22 cellular contexts compared by ENCODE assay signal in genomic region chr3:127029521-127030327, GRCh38. TPM values are rescaled to one million over a fixed set of nuclear protein-coding genes. Genes with fewer than 3 reads are reported as not detected.
DNase-seq lines count a peak whose midpoint lies in the region; ATAC-seq, FAIRE-seq and TF ChIP-seq lines count a peak whose summit lies in the region.
"Had no signal": no experiment of that assay in that cellular context is flagged by ENCODE, and none has a peak within 500 bp of the region (broad histone marks: within the 10 kb centered on the region; RNA-seq: fewer than 3 reads in every experiment).

No MANE protein-coding gene starts in this region.

- H3K27me3 ChIP-seq in mammary epithelial cell (ENCODE audit: insufficient read depth, low read length): no peaks in the 10 kb centered on the region
- H3K27me3 ChIP-seq in breast epithelium: no peaks in the 10 kb centered on the region
- no peaks in the 10 kb centered on the region for H3K27me3 ChIP-seq in IMR-90 (ENCODE audit: control insufficient read depth, insufficient read depth, low read length)
- H3K27me3 ChIP-seq in endothelial cell of umbilical vein (ENCODE audit: control insufficient read depth in 2 of 2, insufficient read depth in 2 of 2, low read length in 2 of 2): no peaks in the 10 kb centered on the region
- H3K27me3 ChIP-seq: BLaER1 had no signal

- dilution Hi-C loops in mammary epithelial cell (cut with HindIII; ENCODE audit: low sequenced_read_pairs): no loop called here
- dilution Hi-C loops in IMR-90 (cut with HindIII; ENCODE audit: low sequenced_read_pairs, unreplicated experiment): no loop called here
- dilution Hi-C loops in endothelial cell of umbilical vein (cut with MboI; ENCODE audit: extremely low pct_ligation_motif_present, low sequenced_read_pairs): no loop called here

- H3K27ac ChIP-seq in mammary epithelial cell (ENCODE audit: insufficient read depth, low read depth, low read length) (no peak overlapping the region), breast epithelium (no peak overlapping the region), IMR-90 (ENCODE audit: insufficient read depth, low read length) (no peak overlapping the region), endothelial cell of umbilical vein (ENCODE audit: insufficient read depth, low read depth, low read length) (no peak overlapping the region)
- H3K27ac ChIP-seq: 22Rv1, BLaER1, C4-2B, GM23248 had no signal

- H3K9me1 ChIP-seq in IMR-90 (ENCODE audit: insufficient read depth, low read length) (no peaks in the 10 kb centered on the region; the same call in 1 of the 2 replicates), endothelial cell of umbilical vein (replicated peaks; ENCODE audit: control insufficient read depth, extremely low read depth, insufficient read depth, low read length) (no peaks in the 10 kb centered on the region)

- H2AK5ac ChIP-seq in IMR-90 (ENCODE audit: low read depth, low read length): no peak overlapping the region

- BruUV-seq in mammary epithelial cell (replicated peaks; lab: Mats Ljungman, UMichigan): TSS peak; percentile 5
- BruUV-seq in IMR-90 (replicated peaks; lab: Mats Ljungman, UMichigan): no TSS peak
- BruUV-seq in endothelial cell of umbilical vein (replicated peaks; lab: Mats Ljungman, UMichigan): TSS peak; percentile 9

- no peak overlapping the region for H2BK120ac ChIP-seq in IMR-90 (ENCODE audit: low read depth, low read length)

- no peak overlapping the region for H3K23ac ChIP-seq in IMR-90 (ENCODE audit: low read depth, low read length)

- H3K14ac ChIP-seq in IMR-90 (replicated peaks; ENCODE audit: low read depth, low read length): no peak overlapping the region

- H3K18ac ChIP-seq in IMR-90 (ENCODE audit: low read depth, low read length): no peak overlapping the region

- intact Hi-C loops in mammary epithelial cell (cut with micrococcal nuclease) (no loop called here), breast epithelium (cut with DNase I; ENCODE audit: low total_unique reads) (no loop called here), IMR-90 (cut with micrococcal nuclease) (no loop called here), endothelial cell of umbilical vein (cut with micrococcal nuclease) (no loop called here)

- no peak overlapping the region for H4K8ac ChIP-seq in IMR-90 (ENCODE audit: low read depth in 2 of 2, low read length in 2 of 2)

- no peaks in the 10 kb centered on the region for H3K4me1 ChIP-seq in mammary epithelial cell (ENCODE audit: insufficient read depth, low read length)
- H3K4me1 ChIP-seq in breast epithelium: no peaks in the 10 kb centered on the region
- peaks cover 7% of the 10 kb centered on the region; the same call in 1 of the 2 replicates for H3K4me1 ChIP-seq in IMR-90 (ENCODE audit: control insufficient read depth, insufficient read depth, low read length)
- no peaks in the 10 kb centered on the region for H3K4me1 ChIP-seq in endothelial cell of umbilical vein (ENCODE audit: control insufficient read depth, extremely low read depth, insufficient read depth, low read length)
- H3K4me1 ChIP-seq: Caco-2 had no signal

- H2BK5ac ChIP-seq in IMR-90 (ENCODE audit: low read depth, low read length, poor library complexity, severe bottlenecking): no peak overlapping the region

- no peak overlapping the region for H2BK15ac ChIP-seq in IMR-90 (ENCODE audit: low read depth, low read length)

- H4K5ac ChIP-seq in IMR-90 (ENCODE audit: low read depth, low read length): no peak overlapping the region

- no peaks in the 10 kb centered on the region for H3K79me1 ChIP-seq in IMR-90 (ENCODE audit: low read depth in 1 of 2, low read length in 2 of 2)

- no peak for FAIRE-seq in endothelial cell of umbilical vein (lab: Jason Lieb, UNC)
- FAIRE-seq: A204.1, GM12878, GM19239, H1 had no signal

- no peak overlapping the region for H3K4ac ChIP-seq in IMR-90 (ENCODE audit: low read depth, low read length)

- DNase-seq in mammary epithelial cell (no peak), breast epithelium (ENCODE audit: low spot score in 2 of 2) (no peak), IMR-90 (no peak), endothelial cell of umbilical vein (ENCODE audit: low read depth, low spot score) (no peak)
- no peak for DNase-seq in activated CD4-positive, alpha-beta T cell treated with anti-CD3 and anti-CD28 coated beads for 4 hours
- DNase-seq: Caco-2; CD4-positive, CD25-positive, alpha-beta regulatory T cell; CD8-positive, alpha-beta T cell; DMS79; EL; GDM1; GM23248; H7; HCEC 1CT had no signal

- no peak for TF ChIP-seq RAD21 in IMR-90 (IDR thresholded peaks at IDR 0.05; ENCODE audit: low read length)

- peak overlapping the region; percentile 20 for H2AK9ac ChIP-seq in IMR-90 (replicated peaks; ENCODE audit: low read depth, low read length, poor library complexity)

- H3K4me3 ChIP-seq in mammary epithelial cell (replicated peaks in 1 of 3; ENCODE audit: insufficient read depth in 1 of 3, low read depth in 2 of 3, low read length in 3 of 3) (no peak overlapping the region), breast epithelium (no peak overlapping the region), IMR-90 (ENCODE audit: insufficient read depth, low read depth, low read length) (no peak overlapping the region), endothelial cell of umbilical vein (replicated peaks in 1 of 3; ENCODE audit: insufficient read depth in 1 of 3, low read depth in 1 of 3, low read length in 3 of 3) (no peak overlapping the region)
- H3K4me3 ChIP-seq: BLaER1, GM12878, GM23248 had no signal

- H3K9ac ChIP-seq in mammary epithelial cell (ENCODE audit: insufficient read depth, low read length): no peak overlapping the region
- no peak overlapping the region for H3K9ac ChIP-seq in IMR-90 (ENCODE audit: low read depth, low read length)
- no peak overlapping the region for H3K9ac ChIP-seq in endothelial cell of umbilical vein (replicated peaks; ENCODE audit: extremely low read depth, insufficient read depth, low read length)
- H3K9ac ChIP-seq: BLaER1, GM23248 had no signal

- peaks cover 15% of the 10 kb centered on the region for H3K79me2 ChIP-seq in mammary epithelial cell (ENCODE audit: insufficient read depth, low read length)
- no peaks in the 10 kb centered on the region for H3K79me2 ChIP-seq in endothelial cell of umbilical vein (ENCODE audit: control insufficient read depth, insufficient read depth, low read length)

- ATAC-seq in IMR-90 (ENCODE audit: low read depth): no peak
- ATAC-seq in HG03025 (IDR thresholded peaks at IDR 0.05; ENCODE audit: low FRiP score, unreplicated experiment): no peak
- ATAC-seq: CD8-positive, alpha-beta T cell; GM12878 had no signal

- POLR2A ChIA-PET in IMR-90 (lab: Charles Lee; ENCODE audit: unreplicated experiment) (no interaction called here), endothelial cell of umbilical vein (lab: Charles Lee) (no interaction called here)

- WGBS in mammary epithelial cell (ENCODE audit: low coverage, missing lambda C conversion rate): 97% methylated on average over 19 of the region's 44 CpGs
- 97% methylated on average over 26 of the region's 44 CpGs; no CpG with 5 or more reads in 1 of the 2 experiments for WGBS in IMR-90 (ENCODE audit: extremely low coverage in 2 of 2, insufficient read length in 1 of 2), 2 experiments

- CTCF ChIA-PET in mammary epithelial cell (lab: Charles Lee; ENCODE audit: low non-redundant PET): no interaction called here
- CTCF ChIA-PET in IMR-90 (lab: Yijun Ruan, JAX): no interaction called here
- CTCF ChIA-PET in endothelial cell of umbilical vein (lab: Charles Lee): interaction anchor here (1.6 kb wide), 1 partner anchor 278 kb away, joined by 3 read pairs; no protein-coding TSS in a partner anchor

- H3K36me3 ChIP-seq in mammary epithelial cell (ENCODE audit: insufficient read depth, low read length) (peaks cover 19% of the 10 kb centered on the region), breast epithelium (peaks cover 7% of the 10 kb centered on the region), IMR-90 (ENCODE audit: control insufficient read depth, insufficient read depth, low read length) (peaks cover 78% of the 10 kb centered on the region), endothelial cell of umbilical vein (ENCODE audit: control insufficient read depth in 2 of 2, extremely low read depth in 1 of 2, insufficient read depth in 2 of 2, low read length in 2 of 2) (no peaks in the 10 kb centered on the region)

- no peak overlapping the region for H4K91ac ChIP-seq in IMR-90 (ENCODE audit: insufficient read depth, low read depth, low read length)

- no peak overlapping the region for H3K4me2 ChIP-seq in mammary epithelial cell (ENCODE audit: insufficient read depth, low read depth, low read length)
- no peak overlapping the region for H3K4me2 ChIP-seq in IMR-90 (ENCODE audit: low read depth, low read length)
- no peak overlapping the region for H3K4me2 ChIP-seq in endothelial cell of umbilical vein (ENCODE audit: insufficient read depth, low read length)
- H3K4me2 ChIP-seq: BLaER1 had no signal

- H4K20me1 ChIP-seq in mammary epithelial cell (ENCODE audit: insufficient read depth, low read length) (no peaks in the 10 kb centered on the region), IMR-90 (ENCODE audit: insufficient read depth, low read length) (peaks cover 4% of the 10 kb centered on the region), endothelial cell of umbilical vein (replicated peaks; ENCODE audit: control insufficient read depth, extremely low read depth, insufficient read depth, low read length) (no peaks in the 10 kb centered on the region)

- H3K56ac ChIP-seq in IMR-90 (ENCODE audit: extremely low read depth, insufficient read depth, low read length): no peak overlapping the region

- H3K9me3 ChIP-seq in mammary epithelial cell (replicated peaks; ENCODE audit: insufficient read depth, low read length): no peaks in the 10 kb centered on the region
- H3K9me3 ChIP-seq in breast epithelium: no peaks in the 10 kb centered on the region
- no peaks in the 10 kb centered on the region for H3K9me3 ChIP-seq in IMR-90 (ENCODE audit: control insufficient read depth, insufficient read depth, low read length)
- H3K9me3 ChIP-seq in endothelial cell of umbilical vein (replicated peaks; ENCODE audit: control insufficient read depth, insufficient read depth, low read length): no peaks in the 10 kb centered on the region
- H3K9me3 ChIP-seq: BLaER1, Caco-2 had no signal

- H2AFZ ChIP-seq in mammary epithelial cell (ENCODE audit: low read depth, low read length): no peak overlapping the region
- peak overlapping the region; percentile 29 for H2AFZ ChIP-seq in IMR-90 (replicated peaks; ENCODE audit: low read length, poor library complexity)
- no peak overlapping the region for H2AFZ ChIP-seq in endothelial cell of umbilical vein (ENCODE audit: low read depth, low read length)
- H2AFZ ChIP-seq: GM23248 had no signal

- no peak overlapping the region for H2BK20ac ChIP-seq in IMR-90 (ENCODE audit: low read depth, low read length)

- in situ Hi-C loops in mammary epithelial cell (cut with MboI; ENCODE audit: low sequenced_read_pairs in 2 of 2): no loop called here
- in situ Hi-C loops in IMR-90 (cut with MboI; ENCODE audit: low sequenced_read_pairs): no loop called here

- no peak for TF ChIP-seq POLR2A in breast epithelium (IDR thresholded peaks at IDR 0.05)
- no peak for TF ChIP-seq POLR2A in IMR-90 (IDR thresholded peaks at IDR 0.05; ENCODE audit: low read depth, low read length)
- TF ChIP-seq POLR2A in endothelial cell of umbilical vein (IDR thresholded peaks at IDR 0.05; ENCODE audit: low read depth, low read length): no peak

- TF ChIP-seq CTCF in mammary epithelial cell (conservative IDR thresholded peaks at IDR 0.05 in 1 of 2, IDR thresholded peaks at IDR 0.05 in 1 of 2; ENCODE audit: extremely low read depth in 1 of 2, insufficient read depth in 1 of 2, low read depth in 1 of 2, low read length in 2 of 2) (no peak), breast epithelium (IDR thresholded peaks at IDR 0.05) (no peak), IMR-90 (conservative IDR thresholded peaks at IDR 0.05; ENCODE audit: low read depth, low read length) (no peak), endothelial cell of umbilical vein (IDR thresholded peaks at IDR 0.05; ENCODE audit: extremely low read depth in 1 of 2, insufficient read depth in 1 of 2, low read depth in 1 of 2, low read length in 2 of 2) (no peak)

RNA-seq across cellular contexts. Expression of gene PLXNA1, which starts 46.8 kb away (rescaled TPM):
- total RNA-seq in mammary epithelial cell (100 to 1,000 TPM; 104 to 156 TPM), breast epithelium (10 to 100 TPM; 21.3 to 32.2 (median 25.9) TPM), IMR-90 (2012; rRNA removed) (13.6 and 14.4 TPM in 2 replicates), endothelial cell of umbilical vein (18.4 and 18.5 TPM in 2 replicates)
- polyA plus RNA-seq in mammary epithelial cell (82.4 TPM), IMR-90 (2012; rRNA removed) (49.4 and 61.7 TPM in 2 replicates), endothelial cell of umbilical vein (14.1 and 18.2 TPM in 2 replicates)
- polyA minus RNA-seq in mammary epithelial cell (125 TPM), endothelial cell of umbilical vein (16.8 and 22.7 TPM in 2 replicates)
- polyA plus RNA-seq in IMR-90 (2012; cell fraction: cytosol; rRNA removed): 25.5 and 52.4 TPM in 2 replicates
- 88.7 and 218 TPM in 2 replicates for polyA plus RNA-seq in IMR-90 (2012; cell fraction: nucleus; rRNA removed; ENCODE audit: low replicate concordance)
- polyA plus RNA-seq in endothelial cell of umbilical vein (2011; cell fraction: cytosol; rRNA removed): 8.2 and 10.1 TPM in 2 replicates
- polyA plus RNA-seq in endothelial cell of umbilical vein (2011; cell fraction: nucleus; rRNA removed): 26.0 and 27.8 TPM in 2 replicates
- 13.4 and 14.5 TPM in 2 replicates for polyA plus RNA-seq in endothelial cell of umbilical vein (2012)
- polyA minus RNA-seq in endothelial cell of umbilical vein (2011; cell fraction: cytosol; rRNA and poly(A)+ RNA removed): 10.3 TPM
- 11.2 and 16.4 TPM in 2 replicates for polyA minus RNA-seq in endothelial cell of umbilical vein (2011; cell fraction: nucleus; rRNA and poly(A)+ RNA removed)
